ENCODE assay signal across 1 cellular context in genomic region chr3:45984331-45985312, GRCh38.
TF ChIP-seq lines count a peak whose summit lies in the region.

No MANE protein-coding gene starts in this region.

TF ChIP-seq in IMR-90, 13 proteins besides CTCF, POLR2A, EP300 and RAD21:
- no peak for TF ChIP-seq NFE2L2 (IDR thresholded peaks at IDR 0.05; ENCODE audit: low read depth, low read length)
- no peak for TF ChIP-seq BHLHE40 (IDR thresholded peaks at IDR 0.05; ENCODE audit: low read depth, low read length)
- TF ChIP-seq CHD1 (IDR thresholded peaks at IDR 0.05; ENCODE audit: low read depth, low read length), result no peak
- TF ChIP-seq, protein P1, sequence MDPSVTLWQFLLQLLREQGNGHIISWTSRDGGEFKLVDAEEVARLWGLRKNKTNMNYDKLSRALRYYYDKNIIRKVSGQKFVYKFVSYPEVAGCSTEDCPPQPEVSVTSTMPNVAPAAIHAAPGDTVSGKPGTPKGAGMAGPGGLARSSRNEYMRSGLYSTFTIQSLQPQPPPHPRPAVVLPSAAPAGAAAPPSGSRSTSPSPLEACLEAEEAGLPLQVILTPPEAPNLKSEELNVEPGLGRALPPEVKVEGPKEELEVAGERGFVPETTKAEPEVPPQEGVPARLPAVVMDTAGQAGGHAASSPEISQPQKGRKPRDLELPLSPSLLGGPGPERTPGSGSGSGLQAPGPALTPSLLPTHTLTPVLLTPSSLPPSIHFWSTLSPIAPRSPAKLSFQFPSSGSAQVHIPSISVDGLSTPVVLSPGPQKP (IDR thresholded peaks at IDR 0.05; ENCODE audit: borderline replicate concordance, low read depth, low read length), result no peak
- TF ChIP-seq CEBPB (IDR thresholded peaks at IDR 0.05; ENCODE audit: low read depth, low read length), result no peak
- TF ChIP-seq, protein P2, sequence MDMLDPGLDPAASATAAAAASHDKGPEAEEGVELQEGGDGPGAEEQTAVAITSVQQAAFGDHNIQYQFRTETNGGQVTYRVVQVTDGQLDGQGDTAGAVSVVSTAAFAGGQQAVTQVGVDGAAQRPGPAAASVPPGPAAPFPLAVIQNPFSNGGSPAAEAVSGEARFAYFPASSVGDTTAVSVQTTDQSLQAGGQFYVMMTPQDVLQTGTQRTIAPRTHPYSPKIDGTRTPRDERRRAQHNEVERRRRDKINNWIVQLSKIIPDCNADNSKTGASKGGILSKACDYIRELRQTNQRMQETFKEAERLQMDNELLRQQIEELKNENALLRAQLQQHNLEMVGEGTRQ (IDR thresholded peaks at IDR 0.05; ENCODE audit: low read depth, low read length), result no peak
- TF ChIP-seq RFX5 (IDR thresholded peaks at IDR 0.05; ENCODE audit: low read depth, low read length), result no peak
- TF ChIP-seq MAFK (IDR thresholded peaks at IDR 0.05; ENCODE audit: low read depth, low read length), result no peak
- no peak for TF ChIP-seq MAZ (IDR thresholded peaks at IDR 0.05; ENCODE audit: borderline replicate concordance, low read depth, low read length)
- TF ChIP-seq MXI1 (IDR thresholded peaks at IDR 0.05; ENCODE audit: borderline replicate concordance, low read depth, low read length), result no peak
- no peak for TF ChIP-seq SMC3 (IDR thresholded peaks at IDR 0.05; ENCODE audit: low read depth, low read length)
- no peak for TF ChIP-seq RCOR1 (IDR thresholded peaks at IDR 0.05; ENCODE audit: insufficient replicate concordance, low read length)
- no peak for TF ChIP-seq FOS (IDR thresholded peaks at IDR 0.05; ENCODE audit: low read depth, low read length)
